In genomic region chrX:147550217-147550616, GRCh38 we compare ENCODE assay signal across 1 cellular context.
TF ChIP-seq lines count a peak whose summit lies in the region.

No MANE protein-coding gene starts in this region.

TF ChIP-seq in SK-N-SH treated with all-trans-retinoic acid at 6 μM for 48 hours, 23 proteins besides CTCF, POLR2A, EP300 and RAD21 (continued from another document):
- TF ChIP-seq, protein P1, sequence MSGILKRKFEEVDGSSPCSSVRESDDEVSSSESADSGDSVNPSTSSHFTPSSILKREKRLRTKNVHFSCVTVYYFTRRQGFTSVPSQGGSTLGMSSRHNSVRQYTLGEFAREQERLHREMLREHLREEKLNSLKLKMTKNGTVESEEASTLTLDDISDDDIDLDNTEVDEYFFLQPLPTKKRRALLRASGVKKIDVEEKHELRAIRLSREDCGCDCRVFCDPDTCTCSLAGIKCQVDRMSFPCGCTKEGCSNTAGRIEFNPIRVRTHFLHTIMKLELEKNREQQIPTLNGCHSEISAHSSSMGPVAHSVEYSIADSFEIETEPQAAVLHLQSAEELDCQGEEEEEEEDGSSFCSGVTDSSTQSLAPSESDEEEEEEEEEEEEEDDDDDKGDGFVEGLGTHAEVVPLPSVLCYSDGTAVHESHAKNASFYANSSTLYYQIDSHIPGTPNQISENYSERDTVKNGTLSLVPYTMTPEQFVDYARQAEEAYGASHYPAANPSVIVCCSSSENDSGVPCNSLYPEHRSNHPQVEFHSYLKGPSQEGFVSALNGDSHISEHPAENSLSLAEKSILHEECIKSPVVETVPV (CRISPR knock-in tag; IDR thresholded peaks at IDR 0.05), result no peak
- TF ChIP-seq CSDC2 (CRISPR knock-in tag; IDR thresholded peaks at IDR 0.05) (no peak), TCF4 (CRISPR knock-in tag; IDR thresholded peaks at IDR 0.05; ENCODE audit: borderline replicate concordance) (no peak), TSHZ2 (CRISPR knock-in tag; IDR thresholded peaks at IDR 0.05) (no peak)
